Comparison of ENCODE assay signal across 25 cellular contexts in the genomic region with DNA sequence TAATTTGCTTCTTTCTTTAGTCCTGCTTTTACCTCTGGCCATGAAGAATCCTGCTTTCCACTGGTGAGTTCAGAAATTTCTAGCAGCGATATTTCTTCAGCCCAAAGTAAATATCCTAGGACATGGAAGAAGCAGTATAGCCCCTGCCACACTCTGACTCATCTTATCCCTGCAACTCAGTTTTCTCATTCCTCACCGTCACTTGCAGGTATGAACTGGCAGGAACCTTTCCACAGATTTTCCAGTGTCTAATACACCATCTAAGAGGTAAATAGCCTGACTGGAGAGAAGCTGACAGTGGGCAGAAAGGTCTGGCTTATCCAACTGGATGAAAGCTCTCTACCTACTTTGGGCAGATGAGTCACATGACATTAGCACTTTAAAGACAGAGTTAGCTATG.
"Had no signal": no experiment of that assay in that cellular context is flagged by ENCODE, and none has a peak within 500 bp of the region (broad histone marks: within the 10 kb centered on the region; RNA-seq: fewer than 3 reads in every experiment).

No MANE protein-coding gene starts in this region.

- H3K27me3 ChIP-seq: adrenal gland, SJSA1 had no signal

- ATAC-seq: activated CD8-positive, alpha-beta T cell treated with anti-CD3 and anti-CD28 coated beads, Interleukin-2, amount 10 ng/mL, durations not matched to agents 7 days and 5 days; K562; Panc1; WTC11 had no signal

- H3K9me3 ChIP-seq: adrenal gland, SJSA1 had no signal

- H3K4me1 ChIP-seq: adrenal gland, SJSA1 had no signal

- H3K36me3 ChIP-seq: adrenal gland, SJSA1 had no signal

- H3K4me3 ChIP-seq: adrenal gland, K562, SJSA1 had no signal

- H3K27ac ChIP-seq: adrenal gland, SJSA1 had no signal

- DNase-seq: activated CD4-positive, alpha-beta T cell treated with anti-CD3 and anti-CD28 coated beads for 48 hours; activated CD4-positive, alpha-beta T cell treated with anti-CD3 and anti-CD28 coated beads, Interleukin-2, amount 50 U/mL, for 4 hours; activated CD4-positive, CD25-positive, alpha-beta regulatory T cell treated with anti-CD3 and anti-CD28 coated beads, Interleukin-2, amount 50 U/mL, for 72 hours; activated CD8-positive, alpha-beta memory T cell treated with anti-CD3 and anti-CD28 coated beads, Interleukin-2, amount 50 U/mL, for 48 hours; activated CD8-positive, alpha-beta T cell treated with anti-CD3 and anti-CD28 coated beads, Interleukin-2, amount 10 ng/mL, durations not matched to agents 7 days and 5 days; activated naive CD4-positive, alpha-beta T cell treated with anti-CD3 and anti-CD28 coated beads, Interleukin-2, amount 50 U/mL, for 16 hours; activated naive CD8-positive, alpha-beta T cell treated with anti-CD3 and anti-CD28 coated beads, Interleukin-2, amount 10 ng/mL, durations not matched to agents 7 days and 5 days; activated T-cell treated with anti-CD3 and anti-CD28 coated beads, Interleukin-2, amount 50 U/mL, for 1 hour; adrenal gland; anterior cingulate cortex; central memory CD4-positive, alpha-beta T cell; Karpas-422; NCI-H1092; NCI-H1417; NCI-H1930; NCI-H2107; NCI-H2171 treated with DMSO at 0.1 percent for 48 hours; NCI-H226; NCI-H526; RPMI8226; SHP77 had no signal

- FAIRE-seq: K562 had no signal
